ENCODE assay signal across 8 cellular contexts in the genomic region with DNA sequence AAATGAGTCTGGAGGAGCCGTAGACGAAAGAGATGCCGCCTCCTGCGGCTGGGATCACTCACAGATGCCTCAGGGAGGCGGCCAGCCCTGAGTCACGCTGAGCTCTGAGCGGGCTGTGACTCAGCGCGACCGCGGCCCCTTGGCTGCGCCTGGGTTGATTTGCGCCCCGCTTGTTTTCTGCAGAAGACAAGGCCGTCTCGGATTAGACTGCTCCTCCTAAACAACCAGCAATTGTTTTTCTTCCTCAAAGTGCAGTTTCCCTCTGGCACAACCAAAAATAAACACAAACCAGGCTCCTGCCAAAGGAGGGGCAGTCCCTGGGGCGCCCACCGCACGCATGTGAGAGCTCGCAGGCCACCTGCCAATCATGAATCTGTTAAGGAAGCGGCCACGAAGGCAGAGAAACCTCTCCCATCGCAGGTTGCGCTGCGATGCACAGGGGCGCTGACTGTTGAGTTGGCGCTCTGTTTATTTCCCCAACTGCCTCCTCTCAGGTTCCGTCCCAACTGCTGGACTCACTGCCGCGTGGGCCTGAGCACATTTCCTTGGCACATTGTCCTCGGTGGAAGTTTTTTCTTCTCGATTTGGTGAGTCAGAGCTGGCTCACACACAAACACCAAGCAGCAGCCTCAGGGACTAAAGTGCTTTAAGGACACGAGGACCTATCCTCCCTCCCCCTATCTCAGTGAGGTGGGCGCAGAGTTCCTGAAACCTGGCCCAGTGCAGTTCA.
DNase-seq lines count a peak whose midpoint lies in the region; ATAC-seq and TF ChIP-seq lines count a peak whose summit lies in the region.

No MANE protein-coding gene starts in this region.

- H3K4me1 ChIP-seq in RWPE2 (ENCODE audit: insufficient read depth, poor library complexity, severe bottlenecking) (peaks cover 18% of the 10 kb centered on the region), prostate gland (replicated peaks) (no peaks in the 10 kb centered on the region), upper lobe of right lung (peaks cover 14% of the 10 kb centered on the region)

- peaks cover 8% of the 10 kb centered on the region for H3K4me1 Mint-ChIP-seq in glutamatergic neuron (ENCODE audit: low read depth, unreplicated experiment)

- H3K27ac ChIP-seq in RWPE2 (ENCODE audit: poor library complexity, severe bottlenecking) (peak overlapping the region; percentile 91), prostate gland (peak overlapping the region; percentile 62 to 73), upper lobe of right lung (peak overlapping the region; percentile 58)

- no peak for TF ChIP-seq CTCF in RWPE2 (IDR thresholded peaks at IDR 0.05; ENCODE audit: poor library complexity, severe bottlenecking)
- no peak for TF ChIP-seq CTCF in glutamatergic neuron (IDR thresholded peaks at IDR 0.05; ENCODE audit: partially characterized antibody, unreplicated experiment)
- no peak for TF ChIP-seq CTCF in prostate gland (IDR thresholded peaks at IDR 0.05)
- no peak for TF ChIP-seq CTCF in upper lobe of right lung (IDR thresholded peaks at IDR 0.05)

- no peak overlapping the region for H3K4me3 ChIP-seq in RWPE2 (ENCODE audit: severe bottlenecking)
- peak overlapping the region in 1 of 2 donors; percentile 1 for H3K4me3 ChIP-seq in prostate gland
- peak overlapping the region; percentile 28 for H3K4me3 ChIP-seq in upper lobe of right lung

- H3K9me3 ChIP-seq in RWPE2 (ENCODE audit: severe bottlenecking) (peaks cover 3% of the 10 kb centered on the region), prostate gland (no peaks in the 10 kb centered on the region), upper lobe of right lung (no peaks in the 10 kb centered on the region)

- H3K27me3 Mint-ChIP-seq in glutamatergic neuron (ENCODE audit: unreplicated experiment) = peaks cover 3% of the 10 kb centered on the region

- no peaks in the 10 kb centered on the region for H3K36me3 ChIP-seq in RWPE2 (ENCODE audit: low read depth)
- no peaks in the 10 kb centered on the region for H3K36me3 ChIP-seq in prostate gland
- no peaks in the 10 kb centered on the region for H3K36me3 ChIP-seq in upper lobe of right lung

- H3K27me3 ChIP-seq in RWPE2 (ENCODE audit: insufficient read depth, poor library complexity, severe bottlenecking) (no peaks in the 10 kb centered on the region), prostate gland (replicated peaks; ENCODE audit: insufficient read depth) (no peaks in the 10 kb centered on the region), upper lobe of right lung (no peaks in the 10 kb centered on the region)

- peak; percentile 84 for ATAC-seq in GM18907 (IDR thresholded peaks at IDR 0.05; ENCODE audit: unreplicated experiment)
- peak; percentile 89 for ATAC-seq in HG03045 (IDR thresholded peaks at IDR 0.05; ENCODE audit: unreplicated experiment)
- ATAC-seq in RWPE2 (ENCODE audit: low read depth) = peak; percentile 97
- peak; percentile 84 for ATAC-seq in upper lobe of right lung

- TF ChIP-seq POLR2A in prostate gland (IDR thresholded peaks at IDR 0.05) = no peak

- H3K9me3 Mint-ChIP-seq in glutamatergic neuron (ENCODE audit: unreplicated experiment) = peaks cover 2% of the 10 kb centered on the region

- WGBS in prostate gland = 20% methylated on average over 34 of the region's 34 CpGs

- H3K36me3 Mint-ChIP-seq in glutamatergic neuron (ENCODE audit: unreplicated experiment) = peaks cover 6% of the 10 kb centered on the region

- DNase-seq in RWPE2 (ENCODE audit: low spot score) = peak; percentile 93
- peak; percentile 79 for DNase-seq in activated naive CD4-positive, alpha-beta T cell treated with Interleukin-2 at 50 U/mL for 16 hours
- peak; percentile 55 for DNase-seq in glutamatergic neuron
- peak; percentile 11 for DNase-seq in prostate gland (ENCODE audit: low spot score)
- peak; percentile 68 for DNase-seq in upper lobe of right lung
- no peak for DNase-seq in NCI-H1694 (lab: John Stamatoyannopoulos, UW)

- no peak overlapping the region for H3K27ac Mint-ChIP-seq in glutamatergic neuron (ENCODE audit: unreplicated experiment)

- H3K4me3 Mint-ChIP-seq in glutamatergic neuron (ENCODE audit: unreplicated experiment) = no peak overlapping the region

- intact Hi-C loops in prostate gland (cut with DNase I) = no loop called here
- intact Hi-C loops in upper lobe of right lung (cut with DNase I) = no loop called here
